In genomic region chr2:714005-714741, GRCh38 we compare ENCODE assay signal across 8 cellular contexts. TPM values are rescaled to one million over a fixed set of nuclear protein-coding genes. Genes with fewer than 3 reads are reported as not detected.
A peak's percentile ranks its signal among the peaks of the same experiment; 100 is the strongest.
DNase-seq lines count a peak whose midpoint lies in the region; ATAC-seq, FAIRE-seq and TF ChIP-seq lines count a peak whose summit lies in the region.

No MANE protein-coding gene starts in this region.

- no peaks in the 10 kb centered on the region for H3K36me3 ChIP-seq in MG63
- H3K36me3 ChIP-seq in H1 (ENCODE audit: control insufficient read depth in 2 of 4, insufficient read depth in 4 of 4, low read length in 3 of 4): no peaks in the 10 kb centered on the region
- H3K36me3 ChIP-seq in mucosa of descending colon (ENCODE audit: low read depth): no peaks in the 10 kb centered on the region

- intact Hi-C loops in mucosa of descending colon (cut with DNase I, micrococcal nuclease): no loop called here

- H2AK5ac ChIP-seq in H1 (ENCODE audit: low read depth, low read length): no peak overlapping the region

- no peak overlapping the region for H3K9ac ChIP-seq in H1 (replicated peaks in 1 of 4; ENCODE audit: extremely low read depth in 1 of 4, low read depth in 3 of 4, low read length in 3 of 4)

- CTCF ChIA-PET in H1 (lab: Charles Lee; ENCODE audit: partially characterized antibody): interaction anchor here (0.6 to 6.2 kb wide), 32 partner anchors 8 to 832 kb away, joined by 3 to 59 read pairs (median 4); no protein-coding TSS in a partner anchor

- TF ChIP-seq CTCF in GM13976 (IDR thresholded peaks at IDR 0.05; ENCODE audit: borderline replicate concordance, control extremely low read depth, extremely low read depth, insufficient read depth, missing control alignments) (peak; percentile 76), H1 (IDR thresholded peaks at IDR 0.05; ENCODE audit: control extremely low read depth in 1 of 3, insufficient read depth in 1 of 3, low read depth in 1 of 3, low read length in 3 of 3) (peak; percentile 76 to 91 (median 87)), mucosa of descending colon (IDR thresholded peaks at IDR 0.05) (peak; percentile 69)

- no peak overlapping the region for H4K8ac ChIP-seq in H1 (ENCODE audit: extremely low read depth, insufficient read depth, low read length)

- H3K4me2 ChIP-seq in H1 (ENCODE audit: insufficient read depth in 1 of 2, low read depth in 2 of 2, low read length in 2 of 2): no peak overlapping the region

- DNase-seq in AG20443 (ENCODE audit: low spot score) (peak; percentile 79), GM13976 (ENCODE audit: low spot score) (peak; percentile 79), MG63 (peak; percentile 35), SHP77 (lab: John Stamatoyannopoulos, UW) (peak; percentile 71 to 81), H1 (ENCODE audit: low read depth in 1 of 2, low spot score in 2 of 2) (peak; percentile 34 to 77), mucosa of descending colon (peak in 2 of 3 donors; percentile 55 to 82), T1000 (lab: John Stamatoyannopoulos, UW) (no peak)

- no peak overlapping the region for H3K4ac ChIP-seq in H1 (replicated peaks; ENCODE audit: insufficient read length, low read depth, low read length)

- no peaks in the 10 kb centered on the region for H3K79me2 ChIP-seq in H1 (ENCODE audit: control insufficient read depth in 1 of 2, insufficient read depth in 2 of 2, low read length in 2 of 2)

- H3K4me1 ChIP-seq in H1 (replicated peaks in 1 of 4; ENCODE audit: control insufficient read depth in 3 of 4, insufficient read depth in 4 of 4, low read length in 3 of 4) (peaks cover 0 to 10% (median 4%) of the 10 kb centered on the region in 4 experiments; a peak in 4 of 7 replicates), mucosa of descending colon (ENCODE audit: low read depth) (no peaks in the 10 kb centered on the region)

- 67% methylated on average over 17 of the region's 17 CpGs; no CpG with 5 or more reads in 1 of the 2 experiments for WGBS in H1 (ENCODE audit: extremely low coverage in 1 of 2, insufficient coverage in 1 of 2, insufficient read length in 1 of 2, insufficient replicate concordance in 2 of 2, low coverage in 1 of 2, low lambda C conversion rate in 2 of 2, missing lambda C conversion rate in 1 of 2), 2 experiments

- H2BK120ac ChIP-seq in H1 (replicated peaks; ENCODE audit: low read depth, low read length): no peak overlapping the region

- H2AFZ ChIP-seq in H1 (ENCODE audit: low read length): no peak overlapping the region

- H3K27me3 ChIP-seq in MG63 (no peaks in the 10 kb centered on the region), H1 (replicated peaks in 1 of 4; ENCODE audit: control insufficient read depth in 3 of 4, extremely low read depth in 1 of 4, insufficient read depth in 3 of 4, low read length in 3 of 4) (no peaks in the 10 kb centered on the region)

- peak; percentile 97 for ATAC-seq in HG02588 (IDR thresholded peaks at IDR 0.05; ENCODE audit: unreplicated experiment)
- peak; percentile 80 for ATAC-seq in mucosa of descending colon

- TF ChIP-seq RAD21 in H1 (IDR thresholded peaks at IDR 0.05 in 1 of 2, conservative IDR thresholded peaks at IDR 0.05 in 1 of 2; ENCODE audit: low read depth in 2 of 2, low read length in 2 of 2): peak; percentile 85 to 91

- no peak for TF ChIP-seq EP300 in H1 (IDR thresholded peaks at IDR 0.05; ENCODE audit: borderline replicate concordance in 1 of 2, low read depth in 2 of 2, low read length in 2 of 2)

- no peak overlapping the region for H3K18ac ChIP-seq in H1 (ENCODE audit: extremely low read depth, low read length)

- no peak for TF ChIP-seq POLR2A in H1 (IDR thresholded peaks at IDR 0.05; ENCODE audit: control extremely low read depth in 1 of 2, low read depth in 2 of 2, low read length in 2 of 2)

- H3K56ac ChIP-seq in H1 (replicated peaks; ENCODE audit: insufficient read length, low read depth, low read length): no peak overlapping the region

- H4K20me1 ChIP-seq in H1 (replicated peaks in 1 of 2; ENCODE audit: control insufficient read depth in 1 of 2, insufficient read depth in 2 of 2, low read length in 2 of 2): no peaks in the 10 kb centered on the region

- H3K79me1 ChIP-seq in H1 (ENCODE audit: low read depth, low read length): no peaks in the 10 kb centered on the region

- no peak overlapping the region for H3K23ac ChIP-seq in H1 (ENCODE audit: insufficient read length)

- H2BK5ac ChIP-seq in H1 (ENCODE audit: low read depth, low read length): no peak overlapping the region

- H2BK12ac ChIP-seq in H1 (ENCODE audit: low read depth, low read length): no peak overlapping the region

- no peaks in the 10 kb centered on the region for H3K9me3 ChIP-seq in MG63
- no peaks in the 10 kb centered on the region for H3K9me3 ChIP-seq in H1 (ENCODE audit: insufficient read depth in 2 of 2, low read depth in 1 of 2, low read length in 1 of 2)
- H3K9me3 ChIP-seq in mucosa of descending colon: no peaks in the 10 kb centered on the region

- no peak overlapping the region for H2BK20ac ChIP-seq in H1 (ENCODE audit: low read length)

- no peaks in the 10 kb centered on the region for H3K23me2 ChIP-seq in H1 (ENCODE audit: low read depth, low read length)

- H4K5ac ChIP-seq in H1 (ENCODE audit: insufficient read length, low read depth, low read length): no peak overlapping the region

- H3K14ac ChIP-seq in H1 (ENCODE audit: insufficient read length): no peak overlapping the region

- no peak overlapping the region for H4K91ac ChIP-seq in H1 (replicated peaks; ENCODE audit: insufficient read length, low read length)

- H3K4me3 ChIP-seq in MG63: no peak overlapping the region
- H3K4me3 ChIP-seq in H1 (ENCODE audit: extremely low read depth in 1 of 4, insufficient read depth in 2 of 4, low read depth in 3 of 4, low read length in 4 of 4): no peak overlapping the region
- no peak overlapping the region for H3K4me3 ChIP-seq in mucosa of descending colon

- in situ Hi-C loops in GM13976 (cut with MboI; ENCODE audit: low sequenced_read_pairs, unreplicated experiment): no loop called here

- FAIRE-seq in H1 (lab: Jason Lieb, UNC): peak; percentile 74

- POLR2A ChIA-PET in H1 (lab: Charles Lee; ENCODE audit: partially characterized antibody): interaction anchor here (2.6 kb wide), 1 partner anchor 15 kb away, joined by 14 read pairs; no protein-coding TSS in a partner anchor

- no peak overlapping the region for H3K27ac ChIP-seq in H1 (ENCODE audit: low read depth, low read length)

- no peak overlapping the region for H2BK15ac ChIP-seq in H1 (ENCODE audit: low read length)

TF ChIP-seq in H1, 55 proteins besides CTCF, POLR2A, EP300 and RAD21:
- no peak for TF ChIP-seq SRF (IDR thresholded peaks at IDR 0.05; ENCODE audit: low read depth, low read length)
- TF ChIP-seq TAF1 (IDR thresholded peaks at IDR 0.05; ENCODE audit: low read depth, low read length): no peak
- TF ChIP-seq SP2 (IDR thresholded peaks at IDR 0.05; ENCODE audit: low read length): no peak
- TF ChIP-seq EGR1 (IDR thresholded peaks at IDR 0.05; ENCODE audit: borderline replicate concordance, low read depth, low read length): no peak
- peak; percentile 63; the same call in 1 of the 2 replicates for TF ChIP-seq YY1 (IDR thresholded peaks at IDR 0.05; ENCODE audit: low read depth, low read length)
TF ChIP-seq in H1: peak in this region for 1.

RNA-seq across cellular contexts. Expression of gene TMEM18, which starts 37.0 kb away (rescaled TPM):
- total RNA-seq in MG63 (2014; rRNA removed; shearing (Covaris generic); ENCODE audit: low replicate concordance): 19.0 and 32.5 TPM in 2 replicates
- 22.3 and 27.1 TPM in 2 replicates for total RNA-seq in H1 (2021; fragmentation: NEBNext Ultra II Directional; extraction: Animal tissue kit (Norgen Biotek cat#: 25700))
- polyA plus RNA-seq in H1 (2011; rRNA removed): 21.7 and 22.4 TPM in 2 replicates
- polyA plus RNA-seq in H1 (2011; cell fraction: cytosol; rRNA removed): 28.4 TPM
- 32.0 TPM for polyA plus RNA-seq in H1 (2011; cell fraction: nucleus; rRNA removed)
- polyA plus RNA-seq in H1 (2012, experiment 1 of 2): 20.0 to 35.4 TPM (median 24.9 TPM) in 4 replicates
- 18.8 TPM for polyA plus RNA-seq in H1 (2012, experiment 2 of 2)
- 46.5 TPM for polyA plus RNA-seq in H1 (2013, experiment 1 of 2)
- 45.9 TPM for polyA plus RNA-seq in H1 (2013, experiment 2 of 2)
- 15.2 and 16.4 TPM in 2 replicates for polyA minus RNA-seq in H1 (2011; rRNA and poly(A)+ RNA removed)
- 13.4 TPM for polyA minus RNA-seq in H1 (2011; cell fraction: cytosol; rRNA and poly(A)+ RNA removed)
- polyA minus RNA-seq in H1 (2011; cell fraction: nucleus; rRNA and poly(A)+ RNA removed): 24.7 TPM
- 10 to 100 TPM; 13.9 to 22.3 (median 19.0) TPM for total RNA-seq in mucosa of descending colon
